Comparison of ENCODE assay signal across 12 cellular contexts in the genomic region with DNA sequence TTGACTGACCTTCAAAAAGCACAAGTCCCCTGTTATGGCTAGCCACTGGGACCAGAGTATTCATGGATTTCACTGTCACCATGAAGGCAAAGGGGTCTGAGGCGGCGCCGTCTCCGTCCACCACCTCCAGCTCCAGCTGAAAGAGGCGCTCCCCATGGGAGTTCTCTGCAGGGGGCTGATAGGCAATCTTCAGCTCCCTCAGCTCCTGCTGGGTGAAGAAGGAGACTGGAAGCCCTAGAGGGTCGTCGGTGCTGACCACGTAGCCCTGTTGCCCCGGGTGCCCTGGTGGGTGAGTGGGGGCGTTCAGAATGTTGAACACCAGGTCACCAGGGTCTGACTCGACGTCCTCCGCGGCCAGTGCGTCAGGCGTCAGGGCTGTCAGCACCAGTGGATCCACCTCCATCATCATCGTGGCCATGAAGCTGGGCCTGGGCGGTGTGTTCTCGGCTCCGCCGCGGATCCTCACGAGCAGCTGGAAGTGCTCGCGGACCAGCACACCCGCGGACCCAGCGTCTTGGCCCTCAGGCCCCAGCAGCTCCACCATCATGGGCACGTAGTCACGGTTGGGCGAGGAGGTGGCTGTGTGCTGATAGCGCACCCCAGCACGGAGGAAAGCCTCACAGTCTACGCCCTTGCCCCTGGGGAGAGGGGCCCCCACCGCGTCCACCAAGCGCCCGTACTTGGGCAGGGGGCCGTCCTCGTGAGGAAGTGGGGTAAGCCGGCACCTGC. TPM values are rescaled to one million over a fixed set of nuclear protein-coding genes. Genes with fewer than 3 reads are reported as not detected.
DNase-seq lines count a peak whose midpoint lies in the region; TF ChIP-seq lines count a peak whose summit lies in the region.
"Had no signal": no experiment of that assay in that cellular context is flagged by ENCODE, and none has a peak within 500 bp of the region (broad histone marks: within the 10 kb centered on the region; RNA-seq: fewer than 3 reads in every experiment).

No MANE protein-coding gene starts in this region.

- no peaks in the 10 kb centered on the region for H3K9me2 ChIP-seq in neural cell (ENCODE audit: insufficient read depth, low read length)

- WGBS in endodermal cell (ENCODE audit: insufficient coverage in 1 of 2, insufficient read length in 1 of 2), 2 experiments = 72 to 79% methylated on average over 18 to 41 of the region's 41 CpGs

- TF ChIP-seq CTCF in cardiac muscle cell (IDR thresholded peaks at IDR 0.05; ENCODE audit: low read depth, low read length) (no peak), right atrium auricular region (IDR thresholded peaks at IDR 0.05) (no peak), endodermal cell (conservative IDR thresholded peaks at IDR 0.05) (no peak), neural cell (IDR thresholded peaks at IDR 0.05; ENCODE audit: poor library complexity, severe bottlenecking) (no peak)

- no peak for DNase-seq in cardiac muscle cell (ENCODE audit: low read depth in 1 of 2, low spot score in 1 of 2)
- DNase-seq in right atrium auricular region (ENCODE audit: low spot score) = no peak
- DNase-seq in endodermal cell = peak; percentile 58
- no peak for DNase-seq in NCI-H446 (lab: John Stamatoyannopoulos, UW)
- DNase-seq in cerebellar cortex (ENCODE audit: low spot score) = no peak
- DNase-seq in cerebellar nuclear complex (lab: John Stamatoyannopoulos, UW) = no peak
- no peak for DNase-seq in hepatic stellate cell (ENCODE audit: low spot score)
- DNase-seq: activated CD8-positive, alpha-beta memory T cell treated with anti-CD3 and anti-CD28 coated beads, Interleukin-2, amount 10 ng/mL, durations not matched to agents 7 days and 5 days; PC-3; small intestine had no signal

- H3K4me3 Mint-ChIP-seq in endodermal cell = peak overlapping the region; percentile 55

- no peaks in the 10 kb centered on the region for H4K20me1 ChIP-seq in neural cell (ENCODE audit: insufficient read depth)

- no peak overlapping the region for H2AFZ ChIP-seq in neural cell (ENCODE audit: low read depth, low read length)

- peaks cover 82% of the 10 kb centered on the region for H3K27me3 Mint-ChIP-seq in endodermal cell (ENCODE audit: insufficient read depth)

- H3K4me2 ChIP-seq in neural cell (ENCODE audit: low read length) = peak overlapping the region; percentile 32

- H3K27me3 ChIP-seq in cardiac muscle cell (peaks cover 76% of the 10 kb centered on the region), right atrium auricular region (peaks cover 4 to 15% of the 10 kb centered on the region in 2 donors), endodermal cell (ENCODE audit: control insufficient read depth, insufficient read depth, low read length, poor library complexity, severe bottlenecking) (peaks cover 79% of the 10 kb centered on the region), neural cell (ENCODE audit: insufficient read depth, low read depth, low read length) (peaks cover 58% of the 10 kb centered on the region)

- H3K4me3 ChIP-seq in cardiac muscle cell (peak overlapping the region; percentile 26), right atrium auricular region (peak overlapping the region in 1 of 2 donors; percentile 48), endodermal cell (ENCODE audit: low read length) (peak overlapping the region; percentile 77), neural cell (ENCODE audit: low read length) (peak overlapping the region; percentile 78)

- H3K4me1 Mint-ChIP-seq in endodermal cell = peaks cover 3% of the 10 kb centered on the region

- no peak overlapping the region for H3K9ac ChIP-seq in endodermal cell (ENCODE audit: extremely low read depth, low read length, poor library complexity, severe bottlenecking)
- no peak overlapping the region for H3K9ac ChIP-seq in neural cell (ENCODE audit: low read length)

- H3K9me3 Mint-ChIP-seq in endodermal cell = no peaks in the 10 kb centered on the region

- TF ChIP-seq RAD21 in neural cell (conservative IDR thresholded peaks at IDR 0.05) = no peak

- no peaks in the 10 kb centered on the region for H3K9me3 ChIP-seq in cardiac muscle cell (ENCODE audit: low read depth)
- no peaks in the 10 kb centered on the region for H3K9me3 ChIP-seq in right atrium auricular region
- no peaks in the 10 kb centered on the region for H3K9me3 ChIP-seq in endodermal cell (ENCODE audit: control insufficient read depth, low read length)
- H3K9me3 ChIP-seq in neural cell (ENCODE audit: low read length) = peaks cover 4% of the 10 kb centered on the region

- H3K79me2 ChIP-seq in neural cell (replicated peaks; ENCODE audit: insufficient read depth, low read length) = no peaks in the 10 kb centered on the region

- no peak for TF ChIP-seq EP300 in neural cell (conservative IDR thresholded peaks at IDR 0.05; ENCODE audit: poor library complexity, severe bottlenecking)

- no peak overlapping the region for H3K27ac Mint-ChIP-seq in endodermal cell
- H3K27ac Mint-ChIP-seq: activated CD8-positive, alpha-beta memory T cell treated with anti-CD3 and anti-CD28 coated beads, Interleukin-2, amount 10 ng/mL, durations not matched to agents 7 days and 5 days had no signal

- no peaks in the 10 kb centered on the region for H3F3A ChIP-seq in neural cell (ENCODE audit: insufficient read depth, low read length, poor library complexity, severe bottlenecking)

- no peaks in the 10 kb centered on the region for H3K36me3 ChIP-seq in cardiac muscle cell
- H3K36me3 ChIP-seq in right atrium auricular region = no peaks in the 10 kb centered on the region
- H3K36me3 ChIP-seq in endodermal cell (ENCODE audit: control insufficient read depth, insufficient read depth, low read length) = no peaks in the 10 kb centered on the region
- no peaks in the 10 kb centered on the region for H3K36me3 ChIP-seq in neural cell (ENCODE audit: insufficient read depth, low read length)

- no peak overlapping the region for H3K27ac ChIP-seq in cardiac muscle cell
- H3K27ac ChIP-seq in right atrium auricular region = no peak overlapping the region
- no peak overlapping the region for H3K27ac ChIP-seq in endodermal cell (ENCODE audit: low read depth, low read length)
- no peak overlapping the region for H3K27ac ChIP-seq in neural cell (ENCODE audit: low read length)

- H3K4me1 ChIP-seq in cardiac muscle cell (ENCODE audit: low read depth) (no peaks in the 10 kb centered on the region), right atrium auricular region (peaks cover 0 to 19% of the 10 kb centered on the region in 2 donors), endodermal cell (ENCODE audit: control insufficient read depth, insufficient read depth, low read length) (no peaks in the 10 kb centered on the region)

- H3K36me3 Mint-ChIP-seq in endodermal cell (ENCODE audit: low read depth) = no peaks in the 10 kb centered on the region
- H3K36me3 Mint-ChIP-seq: activated CD8-positive, alpha-beta memory T cell treated with anti-CD3 and anti-CD28 coated beads, Interleukin-2, amount 10 ng/mL, durations not matched to agents 7 days and 5 days had no signal

TF ChIP-seq in neural cell, 6 proteins besides CTCF, POLR2A, EP300 and RAD21:
- TF ChIP-seq SMC3 (conservative IDR thresholded peaks at IDR 0.05; ENCODE audit: poor library complexity) (no peak), EZH2 (IDR thresholded peaks at IDR 0.05; ENCODE audit: borderline replicate concordance, insufficient read depth, low read length, poor library complexity, severe bottlenecking) (no peak), TAF1 (IDR thresholded peaks at IDR 0.05; ENCODE audit: low read depth) (no peak), MXI1 (conservative IDR thresholded peaks at IDR 0.05; ENCODE audit: poor library complexity, severe bottlenecking) (no peak), POLR2AphosphoS5 (IDR thresholded peaks at IDR 0.05) (no peak)
- TF ChIP-seq, protein P1, sequence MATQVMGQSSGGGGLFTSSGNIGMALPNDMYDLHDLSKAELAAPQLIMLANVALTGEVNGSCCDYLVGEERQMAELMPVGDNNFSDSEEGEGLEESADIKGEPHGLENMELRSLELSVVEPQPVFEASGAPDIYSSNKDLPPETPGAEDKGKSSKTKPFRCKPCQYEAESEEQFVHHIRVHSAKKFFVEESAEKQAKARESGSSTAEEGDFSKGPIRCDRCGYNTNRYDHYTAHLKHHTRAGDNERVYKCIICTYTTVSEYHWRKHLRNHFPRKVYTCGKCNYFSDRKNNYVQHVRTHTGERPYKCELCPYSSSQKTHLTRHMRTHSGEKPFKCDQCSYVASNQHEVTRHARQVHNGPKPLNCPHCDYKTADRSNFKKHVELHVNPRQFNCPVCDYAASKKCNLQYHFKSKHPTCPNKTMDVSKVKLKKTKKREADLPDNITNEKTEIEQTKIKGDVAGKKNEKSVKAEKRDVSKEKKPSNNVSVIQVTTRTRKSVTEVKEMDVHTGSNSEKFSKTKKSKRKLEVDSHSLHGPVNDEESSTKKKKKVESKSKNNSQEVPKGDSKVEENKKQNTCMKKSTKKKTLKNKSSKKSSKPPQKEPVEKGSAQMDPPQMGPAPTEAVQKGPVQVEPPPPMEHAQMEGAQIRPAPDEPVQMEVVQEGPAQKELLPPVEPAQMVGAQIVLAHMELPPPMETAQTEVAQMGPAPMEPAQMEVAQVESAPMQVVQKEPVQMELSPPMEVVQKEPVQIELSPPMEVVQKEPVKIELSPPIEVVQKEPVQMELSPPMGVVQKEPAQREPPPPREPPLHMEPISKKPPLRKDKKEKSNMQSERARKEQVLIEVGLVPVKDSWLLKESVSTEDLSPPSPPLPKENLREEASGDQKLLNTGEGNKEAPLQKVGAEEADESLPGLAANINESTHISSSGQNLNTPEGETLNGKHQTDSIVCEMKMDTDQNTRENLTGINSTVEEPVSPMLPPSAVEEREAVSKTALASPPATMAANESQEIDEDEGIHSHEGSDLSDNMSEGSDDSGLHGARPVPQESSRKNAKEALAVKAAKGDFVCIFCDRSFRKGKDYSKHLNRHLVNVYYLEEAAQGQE (IDR thresholded peaks at IDR 0.05; ENCODE audit: borderline replicate concordance) = no peak

RNA-seq across cellular contexts. Expression of a gene that starts 1.0 kb away (rescaled TPM):
- not detected in 2 replicates for total RNA-seq in cardiac muscle cell
- not detected in 2 replicates for polyA plus RNA-seq in cardiac muscle cell
- under 1 TPM in 1 of 2 donors, not detected in 1; 0.04 TPM for total RNA-seq in right atrium auricular region
- total RNA-seq in endodermal cell = under 1 TPM; 0.13 to 0.20 TPM
- polyA plus RNA-seq in endodermal cell (2013, experiment 1 of 2) = 0.04 TPM
- polyA plus RNA-seq in endodermal cell (2013, experiment 2 of 2) = 0.04 TPM
- polyA plus RNA-seq in neural cell = 0.35 and 0.36 TPM in 2 replicates
- 1.2 TPM in 2 replicates for polyA minus RNA-seq in neural cell
- total RNA-seq: activated CD8-positive, alpha-beta memory T cell treated with anti-CD3 and anti-CD28 coated beads, Interleukin-2, amount 10 ng/mL, durations not matched to agents 7 days and 5 days; PC-3 had no signal
- polyA plus RNA-seq: BJ, small intestine had no signal
